Comparison of ENCODE assay signal across 7 cellular contexts in genomic region chr9:36450110-36450732, GRCh38. TPM values are rescaled to one million over a fixed set of nuclear protein-coding genes. Genes with fewer than 3 reads are reported as not detected.
DNase-seq lines count a peak whose midpoint lies in the region; ATAC-seq and TF ChIP-seq lines count a peak whose summit lies in the region.

No MANE protein-coding gene starts in this region.

- no TSS peak for BruUV-seq in OCI-LY7 (replicated peaks; lab: Mats Ljungman, UMichigan)

- H3K9me3 ChIP-seq in OCI-LY7 (ENCODE audit: low read length) (no peaks in the 10 kb centered on the region), mucosa of descending colon (no peaks in the 10 kb centered on the region)

- peaks cover 6% of the 10 kb centered on the region; the same call in 1 of the 2 replicates for H3K36me3 ChIP-seq in OCI-LY7 (ENCODE audit: insufficient read depth, low read length)
- no peaks in the 10 kb centered on the region for H3K36me3 ChIP-seq in mucosa of descending colon (ENCODE audit: low read depth)

- H3K4me2 ChIP-seq in OCI-LY7 (ENCODE audit: low read length) = no peak overlapping the region

- no peak overlapping the region for H3K27ac ChIP-seq in OCI-LY7 (ENCODE audit: low read depth, low read length, poor library complexity, severe bottlenecking)

- 0 out of 2 replicates have a peak, but pooled peaks cover 10% of the 10 kb centered on the region for H4K20me1 ChIP-seq in OCI-LY7 (ENCODE audit: insufficient read depth, low read length)

- ATAC-seq in mucosa of descending colon (no peak), GM21723 (IDR thresholded peaks at IDR 0.05; ENCODE audit: unreplicated experiment) (no peak), GM21529 (IDR thresholded peaks at IDR 0.05; ENCODE audit: unreplicated experiment) (no peak)

- intact Hi-C loops in OCI-LY7 (cut with micrococcal nuclease; ENCODE audit: unreplicated experiment) (loop anchor here (1.0 kb wide), 2 partner anchors 43 to 105 kb away; no protein-coding TSS in a partner anchor), mucosa of descending colon (cut with DNase I, micrococcal nuclease) (no loop called here)

- TF ChIP-seq CTCF in OCI-LY7 (conservative IDR thresholded peaks at IDR 0.05; ENCODE audit: low read length) = peak; percentile 93
- TF ChIP-seq CTCF in mucosa of descending colon (IDR thresholded peaks at IDR 0.05) = peak; percentile 36

- POLR2A ChIA-PET in OCI-LY7 (lab: Charles Lee) = interaction anchor here (0.6 to 0.9 kb wide), 5 partner anchors 18 to 529 kb away, joined by 3 to 4 read pairs (median 3); no protein-coding TSS in a partner anchor

- CTCF ChIA-PET in OCI-LY7 (lab: Charles Lee; ENCODE audit: unreplicated experiment) = no interaction called here

- H3K4me3 ChIP-seq in OCI-LY7 (ENCODE audit: low read depth, low read length, poor library complexity, severe bottlenecking) (no peak overlapping the region), mucosa of descending colon (no peak overlapping the region)

- H3K9me2 ChIP-seq in OCI-LY7 (ENCODE audit: insufficient read depth, low read length) = no peaks in the 10 kb centered on the region

- H2AFZ ChIP-seq in OCI-LY7 (ENCODE audit: low read length) = no peak overlapping the region

- H3K4me1 ChIP-seq in OCI-LY7 (ENCODE audit: insufficient read depth, low read length, poor library complexity, severe bottlenecking) (no peaks in the 10 kb centered on the region), mucosa of descending colon (ENCODE audit: low read depth) (no peaks in the 10 kb centered on the region)

- DNase-seq in DMS79 (lab: John Stamatoyannopoulos, UW) = peak; percentile 23
- DNase-seq in HPDE6-E6E7 (ENCODE audit: extremely low spot score) = peak; percentile 21
- peak; percentile 61 for DNase-seq in OCI-LY7 (ENCODE audit: low spot score)
- DNase-seq in dermis microvascular lymphatic vessel endothelial cell (ENCODE audit: low read depth in 2 of 2) = peak; percentile 31 to 62
- peak in 1 of 3 donors; percentile 53 for DNase-seq in mucosa of descending colon

- peaks cover 5% of the 10 kb centered on the region; the same call in 1 of the 2 replicates for H3K79me2 ChIP-seq in OCI-LY7 (ENCODE audit: insufficient read depth, low read depth, low read length)

RNA-seq across cellular contexts. Expression of gene RNF38, which starts 50.2 kb away (rescaled TPM):
- total RNA-seq in OCI-LY7 (2014; rRNA removed; shearing (Covaris generic)) = 5.7 and 9.0 TPM in 2 replicates
- total RNA-seq in OCI-LY7 (2022) (25.5 and 30.5 TPM in 2 replicates), dermis microvascular lymphatic vessel endothelial cell (20.2 and 28.2 TPM in 2 replicates), mucosa of descending colon (10 to 100 TPM; 31.8 to 69.7 (median 43.1) TPM)
